20 cellular contexts compared by ENCODE assay signal in the genomic region with DNA sequence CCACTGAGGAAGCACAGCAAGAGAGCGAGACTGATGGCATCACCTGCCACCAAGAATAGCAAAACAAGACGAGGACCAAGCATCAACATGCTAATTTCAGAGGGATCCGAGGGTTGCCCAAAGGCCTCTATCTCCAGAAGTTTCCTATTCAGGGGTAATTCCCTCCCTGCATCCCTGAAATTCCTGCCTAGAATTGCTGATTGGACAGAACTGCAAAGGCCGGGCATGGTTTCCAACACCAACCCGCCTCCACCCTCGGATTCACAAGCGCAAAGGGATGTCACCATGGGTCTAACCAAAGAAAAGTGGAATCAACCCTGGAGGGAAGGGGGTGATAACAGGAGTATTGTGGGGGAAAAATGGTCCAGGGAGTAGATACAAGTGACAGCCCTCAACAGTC. TPM values are rescaled to one million over a fixed set of nuclear protein-coding genes. Genes with fewer than 3 reads are reported as not detected.
DNase-seq lines count a peak whose midpoint lies in the region; ATAC-seq and TF ChIP-seq lines count a peak whose summit lies in the region.
"Had no signal": no experiment of that assay in that cellular context is flagged by ENCODE, and none has a peak within 500 bp of the region (broad histone marks: within the 10 kb centered on the region; RNA-seq: fewer than 3 reads in every experiment).

No MANE protein-coding gene starts in this region.

- POLR2A ChIA-PET in activated B cell treated with CpG ODN at 0.5 μM for 24 hours (lab: Charles Lee): no interaction called here

- peak; percentile 47 for DNase-seq in activated CD4-positive, alpha-beta T cell treated with anti-CD3 and anti-CD28 coated beads, Interleukin-2, amount 10 ng/mL, durations not matched to agents 24 days and 14 days
- DNase-seq in activated CD4-positive, alpha-beta T cell treated with anti-CD3 and anti-CD28 coated beads, Interleukin-2, amount 50 U/mL, for 48 hours: no peak
- DNase-seq in activated B cell treated with CpG ODN at 0.5 μM for 24 hours (no peak), mesendoderm (no peak), NCI-H774 (lab: John Stamatoyannopoulos, UW) (no peak), upper lobe of right lung (no peak), HFFc6 (no peak)
- no peak for DNase-seq in activated CD4-positive, CD25-positive, alpha-beta regulatory T cell (lab: John Stamatoyannopoulos, UW)
- DNase-seq: Calu3; CD8-positive, alpha-beta T cell; EL; GOT3; KG1; NCI-H1694 treated with DMSO at 0.1 percent for 48 hours; NCI-H510A treated with DMSO at 0.1 percent for 48 hours; PC-3; RPMI8226; SHP77 treated with DMSO at 0.1 percent for 48 hours had no signal

- no peak overlapping the region for H3K27ac Mint-ChIP-seq in activated CD4-positive, alpha-beta T cell treated with anti-CD3 and anti-CD28 coated beads, Interleukin-2, amount 10 ng/mL, durations not matched to agents 24 days and 14 days
- H3K27ac Mint-ChIP-seq in activated B cell treated with CpG ODN at 0.5 μM for 24 hours (peak overlapping the region; percentile 50), HFFc6 (no peak overlapping the region)
- H3K27ac Mint-ChIP-seq: CD8-positive, alpha-beta T cell had no signal

- no peaks in the 10 kb centered on the region for H3K27me3 Mint-ChIP-seq in activated CD4-positive, alpha-beta T cell treated with anti-CD3 and anti-CD28 coated beads, Interleukin-2, amount 10 ng/mL, durations not matched to agents 24 days and 14 days
- H3K27me3 Mint-ChIP-seq in activated B cell treated with CpG ODN at 0.5 μM for 24 hours (no peaks in the 10 kb centered on the region), HFFc6 (ENCODE audit: insufficient read depth) (peaks cover 15% of the 10 kb centered on the region)

- no peak overlapping the region for H3K9ac ChIP-seq in mesendoderm (ENCODE audit: low read length)
- H3K9ac ChIP-seq: SK-N-SH had no signal

- no peak for TF ChIP-seq CTCF in activated B cell treated with CpG ODN at 0.5 μM for 24 hours (IDR thresholded peaks at IDR 0.05)
- no peak for TF ChIP-seq CTCF in upper lobe of right lung (IDR thresholded peaks at IDR 0.05)
- TF ChIP-seq CTCF in HFFc6 (IDR thresholded peaks at IDR 0.05): no peak

- no peaks in the 10 kb centered on the region for H3K9me3 Mint-ChIP-seq in activated CD4-positive, alpha-beta T cell treated with anti-CD3 and anti-CD28 coated beads, Interleukin-2, amount 10 ng/mL, durations not matched to agents 24 days and 14 days
- H3K9me3 Mint-ChIP-seq in activated B cell treated with CpG ODN at 0.5 μM for 24 hours (no peaks in the 10 kb centered on the region), HFFc6 (no peaks in the 10 kb centered on the region)
- H3K9me3 Mint-ChIP-seq: CD8-positive, alpha-beta T cell had no signal

- no peaks in the 10 kb centered on the region for H3K79me2 ChIP-seq in mesendoderm (ENCODE audit: control insufficient read depth, insufficient read depth, low read length)

- no peak overlapping the region for H2BK15ac ChIP-seq in mesendoderm (replicated peaks; ENCODE audit: low read depth)

- H3K4me3 ChIP-seq in mesendoderm (ENCODE audit: low read length): no peak overlapping the region
- H3K4me3 ChIP-seq in upper lobe of right lung: no peak overlapping the region

- H3K18ac ChIP-seq in mesendoderm (ENCODE audit: low read length): no peak overlapping the region

- H2BK5ac ChIP-seq in mesendoderm (ENCODE audit: low read length): no peak overlapping the region

- WGBS in mesendoderm (ENCODE audit: extremely low coverage, insufficient coverage, low lambda C conversion rate): no CpG with 5 or more reads among the region's 7 CpGs

- peaks cover 35% of the 10 kb centered on the region for H3K4me1 Mint-ChIP-seq in activated CD4-positive, alpha-beta T cell treated with anti-CD3 and anti-CD28 coated beads, Interleukin-2, amount 10 ng/mL, durations not matched to agents 24 days and 14 days
- H3K4me1 Mint-ChIP-seq in activated B cell treated with CpG ODN at 0.5 μM for 24 hours (peaks cover 87% of the 10 kb centered on the region), HFFc6 (ENCODE audit: low read depth) (peaks cover 11% of the 10 kb centered on the region)

- H3K4me2 ChIP-seq in mesendoderm (ENCODE audit: low read length): no peak overlapping the region
- H3K4me2 ChIP-seq: SK-N-SH had no signal

- H3K4me1 ChIP-seq in mesendoderm (ENCODE audit: control insufficient read depth, low read depth, low read length): peaks cover 2% of the 10 kb centered on the region
- peaks cover 14% of the 10 kb centered on the region for H3K4me1 ChIP-seq in upper lobe of right lung

- H3K56ac ChIP-seq in mesendoderm (ENCODE audit: low read length): peak overlapping the region; percentile 19

- peak overlapping the region; percentile 15 for H3K23ac ChIP-seq in mesendoderm (ENCODE audit: low read length)

- no peak overlapping the region for H3K4ac ChIP-seq in mesendoderm (ENCODE audit: low read depth, low read length)

- CTCF ChIA-PET in activated B cell treated with CpG ODN at 0.5 μM for 24 hours (lab: Charles Lee): no interaction called here

- intact Hi-C loops in activated CD4-positive, alpha-beta T cell treated with anti-CD3 and anti-CD28 coated beads, Interleukin-2, amount 10 ng/mL, durations not matched to agents 24 days and 14 days (cut with micrococcal nuclease): no loop called here
- intact Hi-C loops in activated B cell treated with CpG ODN at 0.5 μM for 24 hours (cut with micrococcal nuclease) (no loop called here), upper lobe of right lung (cut with DNase I) (no loop called here)

- H3K4me3 Mint-ChIP-seq in activated CD4-positive, alpha-beta T cell treated with anti-CD3 and anti-CD28 coated beads, Interleukin-2, amount 10 ng/mL, durations not matched to agents 24 days and 14 days: no peak overlapping the region
- H3K4me3 Mint-ChIP-seq in activated B cell treated with CpG ODN at 0.5 μM for 24 hours: no peak overlapping the region
- H3K4me3 Mint-ChIP-seq in HFFc6: no peak overlapping the region
- H3K4me3 Mint-ChIP-seq: CD8-positive, alpha-beta T cell had no signal

- H3K9me3 ChIP-seq in upper lobe of right lung: no peaks in the 10 kb centered on the region
- H3K9me3 ChIP-seq: SK-N-SH had no signal

- no peak overlapping the region for H2AK5ac ChIP-seq in mesendoderm (ENCODE audit: low read length)

- ATAC-seq in activated B cell treated with CpG ODN at 0.5 μM for 24 hours (ENCODE audit: low read depth) (no peak), upper lobe of right lung (no peak)
- ATAC-seq: CD8-positive, alpha-beta T cell; PC-3 had no signal

- no peak overlapping the region for H3K27ac ChIP-seq in mesendoderm (ENCODE audit: low read depth, low read length)
- no peak overlapping the region for H3K27ac ChIP-seq in upper lobe of right lung
- H3K27ac ChIP-seq: 22Rv1 had no signal

- H3K27me3 ChIP-seq in mesendoderm (ENCODE audit: insufficient read depth, low read length, poor library complexity) (no peaks in the 10 kb centered on the region), upper lobe of right lung (no peaks in the 10 kb centered on the region)

- no peaks in the 10 kb centered on the region for H3K79me1 ChIP-seq in mesendoderm (ENCODE audit: low read length)

- H4K8ac ChIP-seq in mesendoderm (ENCODE audit: low read depth, low read length): no peak overlapping the region

- H3K36me3 ChIP-seq in mesendoderm (ENCODE audit: control insufficient read depth, insufficient read depth, low read length) (no peaks in the 10 kb centered on the region), upper lobe of right lung (no peaks in the 10 kb centered on the region)

- H2BK120ac ChIP-seq in mesendoderm (ENCODE audit: low read depth, low read length): no peak overlapping the region

- peaks cover under 1% of the 10 kb centered on the region for H3K36me3 Mint-ChIP-seq in activated CD4-positive, alpha-beta T cell treated with anti-CD3 and anti-CD28 coated beads, Interleukin-2, amount 10 ng/mL, durations not matched to agents 24 days and 14 days (ENCODE audit: low read depth)
- H3K36me3 Mint-ChIP-seq in activated B cell treated with CpG ODN at 0.5 μM for 24 hours (ENCODE audit: low read depth): no peaks in the 10 kb centered on the region
- no peaks in the 10 kb centered on the region for H3K36me3 Mint-ChIP-seq in HFFc6 (ENCODE audit: low read depth)
- H3K36me3 Mint-ChIP-seq: CD8-positive, alpha-beta T cell had no signal

- H4K5ac ChIP-seq in mesendoderm (ENCODE audit: low read length): no peak overlapping the region

RNA-seq across cellular contexts. Expression of a gene that starts 28.3 kb away (rescaled TPM):
- 449 and 454 TPM in 2 replicates for total RNA-seq in activated CD4-positive, alpha-beta T cell treated with anti-CD3 and anti-CD28 coated beads, Interleukin-2, amount 10 ng/mL, durations not matched to agents 24 days and 14 days
- total RNA-seq in activated B cell treated with CpG ODN at 0.5 μM for 24 hours (286 and 301 TPM in 2 replicates), upper lobe of right lung (121 TPM)
- polyA plus RNA-seq in mesendoderm (2013, experiment 1 of 2): 23.7 TPM
- 24.2 TPM for polyA plus RNA-seq in mesendoderm (2013, experiment 2 of 2)
- 10 to 100 TPM; 55.2 to 78.6 (median 73.2) TPM for total RNA-seq in HFFc6 (2021; fragmentation: NEBNext Ultra II Directional; extraction: Animal tissue kit (Norgen Biotek cat#: 25700))
